8 cellular contexts compared by ENCODE assay signal in the genomic region with DNA sequence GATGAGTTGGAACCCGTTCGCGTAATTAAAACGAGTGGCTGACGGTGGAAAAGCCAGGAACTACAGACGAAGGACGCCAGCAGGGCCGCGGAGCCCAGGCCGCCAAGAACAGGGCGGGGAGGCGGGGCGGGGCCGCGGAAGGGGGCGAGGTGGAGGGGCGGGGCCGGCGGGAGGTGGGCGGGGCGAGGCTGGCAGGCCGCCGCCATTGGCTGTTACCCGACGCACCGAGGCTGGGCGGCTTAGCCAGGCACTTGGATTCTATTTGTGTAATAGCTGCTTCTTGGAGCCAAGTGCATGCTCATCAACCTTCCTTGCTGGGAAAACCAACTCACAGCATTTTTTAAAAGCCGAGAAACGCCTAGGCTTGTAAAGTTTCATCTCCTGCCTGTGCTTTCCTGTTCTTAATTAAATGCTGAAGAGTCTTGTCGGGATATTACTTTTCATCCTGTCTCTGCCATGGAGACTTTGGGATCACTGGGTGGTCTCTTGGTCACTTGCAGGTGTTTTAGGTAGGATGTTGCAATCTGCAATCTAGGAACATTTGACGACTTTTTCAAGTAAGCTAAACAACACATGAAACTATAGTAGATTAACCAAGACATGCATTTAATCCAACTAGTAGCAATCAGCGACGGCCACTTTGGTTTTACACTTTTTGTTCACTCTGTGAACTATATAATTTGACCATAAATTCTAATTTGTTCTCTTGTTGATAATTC.
DNase-seq lines count a peak whose midpoint lies in the region; ATAC-seq and FAIRE-seq lines count a peak whose summit lies in the region.

No MANE protein-coding gene starts in this region.

- peak overlapping the region; percentile 95 for H3K4me3 ChIP-seq in ACC112 (ENCODE audit: low read depth, low read length)

- H3K4me1 ChIP-seq in ACC112 (ENCODE audit: control insufficient read depth, insufficient read depth, low read length, unreplicated experiment): peaks cover 26% of the 10 kb centered on the region

- peak overlapping the region; percentile 81 for H2AFZ ChIP-seq in ACC112 (ENCODE audit: low read length, unreplicated experiment)

- peak; percentile 77 for FAIRE-seq in islet of Langerhans (lab: Jason Lieb, UNC)

- peak overlapping the region; percentile 98 for H3K27ac ChIP-seq in ACC112 (ENCODE audit: low read depth, low read length)

- DNase-seq in NCI-H345 (lab: John Stamatoyannopoulos, UW): peak; percentile 86
- peak; percentile 77 for DNase-seq in central memory CD4-positive, alpha-beta T cell
- peak; percentile 84 for DNase-seq in stimulated activated CD4-positive, alpha-beta T cell treated with anti-CD3 and anti-CD28 coated beads, Interleukin-12 subunit alpha, Interleukin-12 subunit beta, amount 100 ng/mL, for 4 hours

- peaks cover 50% of the 10 kb centered on the region for H3K79me2 ChIP-seq in ACC112 (ENCODE audit: control insufficient read depth, insufficient read depth, low read length, unreplicated experiment)

- peak; percentile 33 for ATAC-seq in GM18873 (IDR thresholded peaks at IDR 0.05; ENCODE audit: low FRiP score, unreplicated experiment)
- ATAC-seq in HG03159 (IDR thresholded peaks at IDR 0.05; ENCODE audit: unreplicated experiment): peak; percentile 50
- ATAC-seq in activated CD4-positive, CD25-positive, alpha-beta regulatory T cell treated with anti-CD3 and anti-CD28 coated beads, Interleukin-2, amount 50 U/mL, for 24 hours: peak; percentile 69

- H3K27me3 ChIP-seq in ACC112 (ENCODE audit: insufficient read depth, low read length): no peaks in the 10 kb centered on the region

- peaks cover 6% of the 10 kb centered on the region; the same call in 1 of the 2 replicates for H3K36me3 ChIP-seq in ACC112 (ENCODE audit: insufficient read depth, low read length)

Comparison
In these comparisons a context has a peak if more than half of its experiments do, and no peak if none do; other contexts are left out.
1. Peak in every context shown above with its lines: DNase-seq, ATAC-seq, H3K4me3 ChIP-seq and H3K27ac ChIP-seq.